In genomic region chr10:73456187-73456890, GRCh38 we compare ENCODE assay signal across 21 cellular contexts. TPM values are rescaled to one million over a fixed set of nuclear protein-coding genes. Genes with fewer than 3 reads are reported as not detected.
DNase-seq lines count a peak whose midpoint lies in the region; ATAC-seq, FAIRE-seq and TF ChIP-seq lines count a peak whose summit lies in the region.
"Had no signal": no experiment of that assay in that cellular context is flagged by ENCODE, and none has a peak within 500 bp of the region (broad histone marks: within the 10 kb centered on the region; RNA-seq: fewer than 3 reads in every experiment).

No MANE protein-coding gene starts in this region.

- DNase-seq in cardiac muscle cell (ENCODE audit: low read depth in 1 of 2, low spot score in 1 of 2), result peak in 1 of 2 donors; percentile 54
- DNase-seq in Right ventricle myocardium superior, result no peak
- peak; percentile 98 for DNase-seq in OCI-M1 (lab: John Stamatoyannopoulos, UW)
- no peak for DNase-seq in central memory CD8-positive, alpha-beta T cell (ENCODE audit: low spot score in 2 of 2)
- DNase-seq in small intestine, result no peak
- no peak for DNase-seq in C1 segment of cervical spinal cord (lab: John Stamatoyannopoulos, UW)
- DNase-seq in NCI-H345 treated with DMSO at 0.1 percent for 48 hours (lab: John Stamatoyannopoulos, UW; ENCODE audit: unreplicated experiment), result no peak
- no peak for DNase-seq in SHP77 (lab: John Stamatoyannopoulos, UW)
- DNase-seq: CD8-positive, alpha-beta T cell; DMS53; EL; HFFc6; NCI-H1417; NCI-H187 treated with DMSO at 0.1 percent for 48 hours; NCI-H226; NCI-H524 treated with DMSO at 0.1 percent for 48 hours; Peyer's patch had no signal

- H3K4me1 Mint-ChIP-seq in central memory CD8-positive, alpha-beta T cell, result no peaks in the 10 kb centered on the region

- no peak for ATAC-seq in Right ventricle myocardium superior (ENCODE audit: poor library complexity)
- ATAC-seq in central memory CD8-positive, alpha-beta T cell (replicated peaks; ENCODE audit: extremely low read depth, poor library complexity, severe bottlenecking), result no peak
- ATAC-seq: A549; CD8-positive, alpha-beta T cell; Right ventricle myocardium inferior had no signal

- WGBS in small intestine, 3 donors, result 85 to 93% (median 91%) methylated on average over 2 of the region's 2 CpGs

- H3K4me1 ChIP-seq in cardiac muscle cell (ENCODE audit: low read depth) (peaks cover 12% of the 10 kb centered on the region), small intestine (ENCODE audit: control insufficient read depth in 2 of 2, insufficient read depth in 1 of 2, low read depth in 1 of 2, low read length in 1 of 2) (no peaks in the 10 kb centered on the region)
- H3K4me1 ChIP-seq: A549, Peyer's patch had no signal

- H3K27me3 ChIP-seq in cardiac muscle cell (no peaks in the 10 kb centered on the region), small intestine (ENCODE audit: control insufficient read depth in 2 of 2, insufficient read depth in 2 of 2, low read length in 2 of 2) (no peaks in the 10 kb centered on the region)
- H3K27me3 ChIP-seq: Peyer's patch had no signal

- H3K9me3 Mint-ChIP-seq in central memory CD8-positive, alpha-beta T cell, result no peaks in the 10 kb centered on the region
- H3K9me3 Mint-ChIP-seq: CD8-positive, alpha-beta T cell; HFFc6 had no signal

- H3K27me3 Mint-ChIP-seq in central memory CD8-positive, alpha-beta T cell, result no peaks in the 10 kb centered on the region

- H3K36me3 ChIP-seq in cardiac muscle cell, result peaks cover 12% of the 10 kb centered on the region
- peaks cover 2% of the 10 kb centered on the region in 2 donors for H3K36me3 ChIP-seq in small intestine (ENCODE audit: control insufficient read depth in 2 of 2, insufficient read depth in 2 of 2, low read length in 2 of 2)

- H3K9me3 ChIP-seq in cardiac muscle cell (ENCODE audit: low read depth) (no peaks in the 10 kb centered on the region), small intestine (ENCODE audit: control insufficient read depth, low read depth) (no peaks in the 10 kb centered on the region)
- H3K9me3 ChIP-seq: A549, Peyer's patch had no signal

- no peak overlapping the region for H3K4me3 Mint-ChIP-seq in central memory CD8-positive, alpha-beta T cell
- H3K4me3 Mint-ChIP-seq: CD8-positive, alpha-beta T cell; HFFc6 had no signal

- H3K27ac ChIP-seq in cardiac muscle cell (peak overlapping the region; percentile 31), small intestine (ENCODE audit: low read depth in 1 of 2, low read length in 1 of 2) (no peak overlapping the region)
- H3K27ac ChIP-seq: A549, Peyer's patch, SK-N-MC had no signal

- no peak overlapping the region for H3K4me3 ChIP-seq in cardiac muscle cell
- H3K4me3 ChIP-seq in small intestine (ENCODE audit: low read depth in 1 of 2, low read length in 2 of 2), result no peak overlapping the region
- H3K4me3 ChIP-seq: A549, Peyer's patch, SK-N-MC had no signal

- intact Hi-C loops in Right ventricle myocardium superior (cut with DNase I), result no loop called here

- H3K36me3 Mint-ChIP-seq in central memory CD8-positive, alpha-beta T cell (ENCODE audit: insufficient read depth), result peaks cover 17% of the 10 kb centered on the region

- peak; percentile 44 for FAIRE-seq in small intestine (lab: Jason Lieb, UNC)
- FAIRE-seq: A549, GM12892 had no signal

- H3K27ac Mint-ChIP-seq in central memory CD8-positive, alpha-beta T cell (ENCODE audit: low read depth), result peak overlapping the region; percentile 29
- H3K27ac Mint-ChIP-seq: CD8-positive, alpha-beta T cell; HFFc6 had no signal

- no peak for TF ChIP-seq CTCF in cardiac muscle cell (IDR thresholded peaks at IDR 0.05; ENCODE audit: low read depth, low read length)

RNA-seq across cellular contexts. Expression of gene MSS51, which starts 23.0 kb away (rescaled TPM):
- 3.6 and 3.9 TPM in 2 replicates for total RNA-seq in cardiac muscle cell
- 2.1 and 3.5 TPM in 2 replicates for polyA plus RNA-seq in cardiac muscle cell
- total RNA-seq in Right ventricle myocardium superior, result 1.8 TPM
- polyA plus RNA-seq in small intestine, result 1 to 10 TPM in 2 of 3 donors, under 1 TPM in 1; 0.91 to 1.8 (median 1.6) TPM

RNA-seq across cellular contexts. Expression of gene PPP3CB, which starts 39.5 kb away (rescaled TPM):
- total RNA-seq in cardiac muscle cell, result 22.6 and 45.2 TPM in 2 replicates
- 13.3 and 14.3 TPM in 2 replicates for polyA plus RNA-seq in cardiac muscle cell
- 64.1 TPM for total RNA-seq in Right ventricle myocardium superior
- polyA plus RNA-seq in small intestine, result 10 to 100 TPM; 21.3 to 27.4 (median 22.4) TPM

RNA-seq across cellular contexts. Expression of gene ANXA7, which starts 42.5 kb away (rescaled TPM):
- total RNA-seq in cardiac muscle cell (53.9 and 63.8 TPM in 2 replicates), Right ventricle myocardium superior (99.4 TPM)
- polyA plus RNA-seq in cardiac muscle cell (64.5 and 73.9 TPM in 2 replicates), small intestine (10 to 100 TPM; 44.3 to 62.4 (median 48.9) TPM)
